17 cellular contexts compared by ENCODE assay signal in genomic region chr11:85930879-85931366, GRCh38.
DNase-seq lines count a peak whose midpoint lies in the region; ATAC-seq and TF ChIP-seq lines count a peak whose summit lies in the region.
"Had no signal": no experiment of that assay in that cellular context is flagged by ENCODE, and none has a peak within 500 bp of the region (broad histone marks: within the 10 kb centered on the region; RNA-seq: fewer than 3 reads in every experiment).

No MANE protein-coding gene starts in this region.

- no peak overlapping the region for H3K27ac ChIP-seq in right lobe of liver

- H3K9me3 ChIP-seq in right lobe of liver: no peaks in the 10 kb centered on the region
- H3K9me3 ChIP-seq: BE2C had no signal

- no peak overlapping the region for H3K27ac Mint-ChIP-seq in activated CD4-positive, alpha-beta T cell treated with anti-CD3 and anti-CD28 coated beads, Interleukin-2, amount 10 ng/mL, durations not matched to agents 24 days and 14 days
- H3K27ac Mint-ChIP-seq: T-cell had no signal

- H3K36me3 Mint-ChIP-seq in activated CD4-positive, alpha-beta T cell treated with anti-CD3 and anti-CD28 coated beads, Interleukin-2, amount 10 ng/mL, durations not matched to agents 24 days and 14 days (ENCODE audit: low read depth): no peaks in the 10 kb centered on the region
- H3K36me3 Mint-ChIP-seq: CD8-positive, alpha-beta memory T cell; T-cell had no signal

- TF ChIP-seq CTCF in right lobe of liver (IDR thresholded peaks at IDR 0.05): no peak

- peaks cover 0 to 32% (median 4%) of the 10 kb centered on the region in 4 donors for H3K4me1 ChIP-seq in right lobe of liver
- H3K4me1 ChIP-seq: BE2C had no signal

- no peaks in the 10 kb centered on the region for H3K4me1 Mint-ChIP-seq in activated CD4-positive, alpha-beta T cell treated with anti-CD3 and anti-CD28 coated beads, Interleukin-2, amount 10 ng/mL, durations not matched to agents 24 days and 14 days
- H3K4me1 Mint-ChIP-seq: CD8-positive, alpha-beta memory T cell; T-cell had no signal

- no peak for TF ChIP-seq POLR2A in right lobe of liver (IDR thresholded peaks at IDR 0.05)

- DNase-seq in HuH-7 (ENCODE audit: low spot score): peak; percentile 30
- DNase-seq in NCI-H2029 (lab: John Stamatoyannopoulos, UW): peak; percentile 87
- DNase-seq in SHP77 treated with DMSO at 0.1 percent for 48 hours (lab: John Stamatoyannopoulos, UW): peak; percentile 93
- peak in 1 of 3 donors; percentile 36 for DNase-seq in right lobe of liver
- no peak for DNase-seq in activated CD4-positive, alpha-beta T cell treated with anti-CD3 and anti-CD28 coated beads, Interleukin-2, amount 10 ng/mL, durations not matched to agents 24 days and 14 days
- no peak for DNase-seq in NCI-H526 (lab: John Stamatoyannopoulos, UW)
- DNase-seq: BE2C; CD8-positive, alpha-beta memory T cell; HCEC 1CT; NCI-H1105; NCI-H446; NK-92 treated with Interleukin-12 subunit alpha and Interleukin-12 subunit beta, amount 100 ng/mL, for 24 hours; PC-3; T-cell had no signal

- H3K4me3 ChIP-seq in right lobe of liver: peak overlapping the region in 1 of 3 donors; percentile 17
- H3K4me3 ChIP-seq: K562 had no signal

- no peaks in the 10 kb centered on the region for H3K27me3 ChIP-seq in right lobe of liver
- H3K27me3 ChIP-seq: BE2C had no signal

- peaks cover 26% of the 10 kb centered on the region for H3K27me3 Mint-ChIP-seq in activated CD4-positive, alpha-beta T cell treated with anti-CD3 and anti-CD28 coated beads, Interleukin-2, amount 10 ng/mL, durations not matched to agents 24 days and 14 days

- peak; percentile 58 to 83 (median 74) for ATAC-seq in right lobe of liver
- ATAC-seq in SK-N-SH treated with all-trans-retinoic acid at 6 μM for 48 hours: no peak
- ATAC-seq in HG02870 (IDR thresholded peaks at IDR 0.05; ENCODE audit: unreplicated experiment): no peak
- ATAC-seq: PC-3, T-cell had no signal

- intact Hi-C loops in right lobe of liver (cut with DNase I): no loop called here
- intact Hi-C loops in activated CD4-positive, alpha-beta T cell treated with anti-CD3 and anti-CD28 coated beads, Interleukin-2, amount 10 ng/mL, durations not matched to agents 24 days and 14 days (cut with micrococcal nuclease): no loop called here

- H3K4me3 Mint-ChIP-seq in activated CD4-positive, alpha-beta T cell treated with anti-CD3 and anti-CD28 coated beads, Interleukin-2, amount 10 ng/mL, durations not matched to agents 24 days and 14 days: no peak overlapping the region
- H3K4me3 Mint-ChIP-seq: CD8-positive, alpha-beta memory T cell; T-cell had no signal

- 33% methylated on average over 11 of the region's 11 CpGs for WGBS in right lobe of liver (ENCODE audit: insufficient coverage, low coverage, low lambda C conversion rate, missing lambda C conversion rate)

- H3K36me3 ChIP-seq in right lobe of liver: no peaks in the 10 kb centered on the region
- H3K36me3 ChIP-seq: BE2C had no signal

- H3K9me3 Mint-ChIP-seq in activated CD4-positive, alpha-beta T cell treated with anti-CD3 and anti-CD28 coated beads, Interleukin-2, amount 10 ng/mL, durations not matched to agents 24 days and 14 days: no peaks in the 10 kb centered on the region

TF ChIP-seq in SK-N-SH treated with all-trans-retinoic acid at 6 μM for 48 hours, 23 proteins besides CTCF, POLR2A, EP300 and RAD21:
- TF ChIP-seq TSHZ2 (CRISPR knock-in tag; IDR thresholded peaks at IDR 0.05) (no peak), ESRRG (CRISPR knock-in tag; IDR thresholded peaks at IDR 0.05) (no peak), TCF4 (CRISPR knock-in tag; IDR thresholded peaks at IDR 0.05; ENCODE audit: borderline replicate concordance) (no peak), ZFP3 (CRISPR knock-in tag; IDR thresholded peaks at IDR 0.05) (no peak), ISL1 (CRISPR knock-in tag; IDR thresholded peaks at IDR 0.05) (no peak), CSRNP3 (CRISPR knock-in tag; IDR thresholded peaks at IDR 0.05) (no peak), TOX (CRISPR knock-in tag; IDR thresholded peaks at IDR 0.05; ENCODE audit: borderline replicate concordance) (no peak), ZNF8 (CRISPR knock-in tag; IDR thresholded peaks at IDR 0.05) (no peak), PPARA (CRISPR knock-in tag; IDR thresholded peaks at IDR 0.05; ENCODE audit: borderline replicate concordance) (no peak), BACH2 (CRISPR knock-in tag; IDR thresholded peaks at IDR 0.05; ENCODE audit: borderline replicate concordance) (no peak), OSR1 (CRISPR knock-in tag; IDR thresholded peaks at IDR 0.05) (no peak), ZC3H10 (CRISPR knock-in tag; IDR thresholded peaks at IDR 0.05) (no peak), RARB (CRISPR knock-in tag; IDR thresholded peaks at IDR 0.05) (no peak)
- TF ChIP-seq, protein P1, sequence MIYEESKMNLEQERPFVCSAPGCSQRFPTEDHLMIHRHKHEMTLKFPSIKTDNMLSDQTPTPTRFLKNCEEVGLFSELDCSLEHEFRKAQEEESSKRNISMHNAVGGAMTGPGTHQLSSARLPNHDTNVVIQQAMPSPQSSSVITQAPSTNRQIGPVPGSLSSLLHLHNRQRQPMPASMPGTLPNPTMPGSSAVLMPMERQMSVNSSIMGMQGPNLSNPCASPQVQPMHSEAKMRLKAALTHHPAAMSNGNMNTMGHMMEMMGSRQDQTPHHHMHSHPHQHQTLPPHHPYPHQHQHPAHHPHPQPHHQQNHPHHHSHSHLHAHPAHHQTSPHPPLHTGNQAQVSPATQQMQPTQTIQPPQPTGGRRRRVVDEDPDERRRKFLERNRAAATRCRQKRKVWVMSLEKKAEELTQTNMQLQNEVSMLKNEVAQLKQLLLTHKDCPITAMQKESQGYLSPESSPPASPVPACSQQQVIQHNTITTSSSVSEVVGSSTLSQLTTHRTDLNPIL (CRISPR knock-in tag; IDR thresholded peaks at IDR 0.05; ENCODE audit: low read depth): no peak
- TF ChIP-seq, protein P2, sequence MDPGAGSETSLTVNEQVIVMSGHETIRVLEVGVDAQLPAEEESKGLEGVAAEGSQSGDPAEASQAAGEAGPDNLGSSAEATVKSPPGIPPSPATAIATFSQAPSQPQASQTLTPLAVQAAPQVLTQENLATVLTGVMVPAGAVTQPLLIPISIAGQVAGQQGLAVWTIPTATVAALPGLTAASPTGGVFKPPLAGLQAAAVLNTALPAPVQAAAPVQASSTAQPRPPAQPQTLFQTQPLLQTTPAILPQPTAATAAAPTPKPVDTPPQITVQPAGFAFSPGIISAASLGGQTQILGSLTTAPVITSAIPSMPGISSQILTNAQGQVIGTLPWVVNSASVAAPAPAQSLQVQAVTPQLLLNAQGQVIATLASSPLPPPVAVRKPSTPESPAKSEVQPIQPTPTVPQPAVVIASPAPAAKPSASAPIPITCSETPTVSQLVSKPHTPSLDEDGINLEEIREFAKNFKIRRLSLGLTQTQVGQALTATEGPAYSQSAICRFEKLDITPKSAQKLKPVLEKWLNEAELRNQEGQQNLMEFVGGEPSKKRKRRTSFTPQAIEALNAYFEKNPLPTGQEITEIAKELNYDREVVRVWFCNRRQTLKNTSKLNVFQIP (CRISPR knock-in tag; IDR thresholded peaks at IDR 0.05; ENCODE audit: borderline replicate concordance, low read depth): no peak

Comparison
In these comparisons a context has a peak if more than half of its experiments do, and no peak if none do; other contexts are left out.
1. DNase-seq: peak in HuH-7 (single experiment), NCI-H2029 (single experiment) and SHP77 treated with DMSO at 0.1 percent for 48 hours (single experiment); none in activated CD4-positive, alpha-beta T cell treated with anti-CD3 and anti-CD28 coated beads, Interleukin-2, amount 10 ng/mL, durations not matched to agents 24 days and 14 days (single experiment) and NCI-H526 (0 of 2).
2. ATAC-seq: peak in right lobe of liver (4 of 4); none in SK-N-SH treated with all-trans-retinoic acid at 6 μM for 48 hours (single experiment) and HG02870 (single experiment).